Comparison of ENCODE assay signal across 8 cellular contexts in the genomic region with DNA sequence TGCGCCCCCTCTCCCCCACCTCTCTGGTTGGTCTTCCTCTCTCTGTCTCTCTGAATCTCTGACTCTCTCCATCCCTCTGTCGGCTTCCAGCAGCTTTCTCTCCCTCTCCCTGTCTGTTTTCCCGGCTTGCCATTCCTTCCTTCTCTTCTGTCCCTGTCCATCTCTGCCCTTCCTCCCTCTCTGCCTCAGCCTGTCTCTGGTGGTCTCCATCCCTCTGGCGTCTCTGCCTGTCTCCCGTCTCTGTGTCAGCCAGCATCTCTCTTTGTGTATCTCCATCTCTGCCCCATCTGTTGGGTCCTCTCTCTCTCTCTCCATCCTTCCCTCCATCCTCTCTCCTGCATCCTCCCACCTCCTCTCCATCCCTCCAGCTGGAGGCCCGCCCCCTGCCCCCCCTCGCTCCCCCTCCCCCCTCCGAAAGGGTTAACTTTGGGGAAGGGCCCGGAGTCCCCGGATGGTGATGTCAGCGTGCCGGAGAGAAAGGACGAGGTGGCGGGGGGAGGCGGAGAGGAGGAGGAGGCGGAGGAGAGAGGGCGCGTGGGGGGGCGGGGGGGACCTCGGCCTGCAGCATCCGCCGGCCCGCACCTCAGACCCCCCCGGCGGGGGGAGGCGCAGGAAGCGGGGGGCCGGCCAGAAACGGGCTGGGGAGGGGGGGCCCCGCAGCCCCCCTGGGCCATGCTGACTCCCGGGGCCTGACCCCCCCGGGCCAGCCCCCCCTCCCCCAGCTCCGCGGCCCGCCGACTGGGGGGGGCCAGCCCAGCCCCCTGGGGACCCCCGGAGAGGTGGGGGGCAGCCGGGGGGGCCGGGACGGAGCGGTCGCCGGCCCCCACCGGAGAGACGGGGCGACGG. TPM values are rescaled to one million over a fixed set of nuclear protein-coding genes. Genes with fewer than 3 reads are reported as not detected.
DNase-seq lines count a peak whose midpoint lies in the region; ATAC-seq and TF ChIP-seq lines count a peak whose summit lies in the region.

TSS of gene BRSK1 (plus strand) at position 450 of the 846 bp plus-strand sequence. CDS start 446 bp downstream, outside the sequence.

- peak within 1 kb of the TSS; percentile 63 for H4K91ac ChIP-seq in IMR-90 (ENCODE audit: insufficient read depth, low read depth, low read length)

- peak within 1 kb of the TSS; percentile 77 to 90; a peak in 3 of 4 replicates for H4K8ac ChIP-seq in IMR-90 (ENCODE audit: low read depth in 2 of 2, low read length in 2 of 2)

- no peak for TF ChIP-seq RAD21 in IMR-90 (IDR thresholded peaks at IDR 0.05; ENCODE audit: low read length)

- H2BK20ac ChIP-seq in IMR-90 (ENCODE audit: low read depth, low read length) = no peak within 1 kb of the TSS

- H3K27me3 ChIP-seq in ACC112 (ENCODE audit: insufficient read depth, low read length) (no peaks in the 10 kb centered on the region), IMR-90 (ENCODE audit: control insufficient read depth, insufficient read depth, low read length) (no peaks in the 10 kb centered on the region), breast epithelium (no peaks in the 10 kb centered on the region), kidney epithelial cell (ENCODE audit: control insufficient read depth, insufficient read depth, low read length) (no peaks in the 10 kb centered on the region)

- TF ChIP-seq CTCF in IMR-90 (conservative IDR thresholded peaks at IDR 0.05; ENCODE audit: low read depth, low read length) = no peak
- TF ChIP-seq CTCF in breast epithelium (IDR thresholded peaks at IDR 0.05) = no peak
- no peak for TF ChIP-seq CTCF in kidney epithelial cell (IDR thresholded peaks at IDR 0.05; ENCODE audit: insufficient read depth, low read length, poor library complexity, severe bottlenecking)

- H3K9ac ChIP-seq in IMR-90 (ENCODE audit: low read depth, low read length) = peak within 1 kb of the TSS; percentile 79

- H2BK15ac ChIP-seq in IMR-90 (ENCODE audit: low read depth, low read length) = peak within 1 kb of the TSS; percentile 73; the same call in 1 of the 3 replicates

- peaks cover 12% of the 10 kb centered on the region for H3K9me1 ChIP-seq in IMR-90 (ENCODE audit: insufficient read depth, low read length)

- H2BK120ac ChIP-seq in IMR-90 (ENCODE audit: low read depth, low read length) = peak within 1 kb of the TSS; percentile 52

- no peak within 1 kb of the TSS for H3K27ac ChIP-seq in ACC112 (ENCODE audit: low read depth, low read length)
- H3K27ac ChIP-seq in IMR-90 (ENCODE audit: insufficient read depth, low read length) = peak within 1 kb of the TSS; percentile 24
- peak within 1 kb of the TSS; percentile 81 to 94 for H3K27ac ChIP-seq in breast epithelium

- H3K9me3 ChIP-seq in IMR-90 (ENCODE audit: control insufficient read depth, insufficient read depth, low read length) (no peaks in the 10 kb centered on the region), breast epithelium (no peaks in the 10 kb centered on the region)

- BruUV-seq in IMR-90 (replicated peaks; lab: Mats Ljungman, UMichigan) = no TSS peak

- intact Hi-C loops in IMR-90 (cut with micrococcal nuclease) (loop anchor here (5.0 kb wide), 2 partner anchors 104 to 1126 kb away; partner anchors contain the start of genes LENG1 and RPL28), breast epithelium (cut with DNase I; ENCODE audit: low total_unique reads) (no loop called here)

- POLR2A ChIA-PET in IMR-90 (lab: Charles Lee; ENCODE audit: unreplicated experiment) = no interaction called here

- DNase-seq in IMR-90 (peak; percentile 61), T-helper 1 cell (peak in 3 of 5 donors; percentile 25 to 43 (median 29)), breast epithelium (ENCODE audit: low spot score in 2 of 2) (no peak), kidney epithelial cell (ENCODE audit: low read depth) (no peak)
- DNase-seq in stimulated activated CD8-positive, alpha-beta memory T cell treated with anti-CD3 and anti-CD28 coated beads, Interleukin-4, amount 100 ng/mL, for 48 hours = peak; percentile 58

- peak within 1 kb of the TSS; percentile 83 for H3K14ac ChIP-seq in IMR-90 (replicated peaks; ENCODE audit: low read depth, low read length)

- peak within 1 kb of the TSS; percentile 67 for H3K4me3 ChIP-seq in ACC112 (ENCODE audit: low read depth, low read length)
- H3K4me3 ChIP-seq in IMR-90 (ENCODE audit: insufficient read depth, low read depth, low read length) = peak within 1 kb of the TSS; percentile 58
- peak within 1 kb of the TSS; percentile 27 to 86 (median 64) for H3K4me3 ChIP-seq in breast epithelium
- H3K4me3 ChIP-seq in kidney epithelial cell (ENCODE audit: low read depth, low read length) = peak within 1 kb of the TSS; percentile 51

- no peaks in the 10 kb centered on the region for H4K20me1 ChIP-seq in IMR-90 (ENCODE audit: insufficient read depth, low read length)

- TF ChIP-seq POLR2A in IMR-90 (IDR thresholded peaks at IDR 0.05; ENCODE audit: low read depth, low read length) = no peak
- TF ChIP-seq POLR2A in breast epithelium (IDR thresholded peaks at IDR 0.05) = no peak

- 33% methylated on average over 4 of the region's 47 CpGs; no CpG with 5 or more reads in 1 of the 2 experiments for WGBS in IMR-90 (ENCODE audit: extremely low coverage in 2 of 2, insufficient read length in 1 of 2), 2 experiments

- H4K5ac ChIP-seq in IMR-90 (ENCODE audit: low read depth, low read length) = peak within 1 kb of the TSS; percentile 31

- H2AFZ ChIP-seq in ACC112 (ENCODE audit: low read length, unreplicated experiment) (peak within 1 kb of the TSS; percentile 60), IMR-90 (replicated peaks; ENCODE audit: low read length, poor library complexity) (peak within 1 kb of the TSS; percentile 91)

- peak within 1 kb of the TSS; percentile 69 for H3K23ac ChIP-seq in IMR-90 (ENCODE audit: low read depth, low read length)

- H3K79me1 ChIP-seq in IMR-90 (ENCODE audit: low read depth in 1 of 2, low read length in 2 of 2) = peaks cover 3 to 42% of the 10 kb centered on the region in 2 experiments; a peak in 3 of 4 replicates

- ATAC-seq in IMR-90 (ENCODE audit: low read depth) (peak; percentile 43), GM21786 (IDR thresholded peaks at IDR 0.05; ENCODE audit: unreplicated experiment) (no peak)
- ATAC-seq in activated CD4-positive, CD25-positive, alpha-beta regulatory T cell treated with anti-CD3 and anti-CD28 coated beads, Interleukin-2, amount 50 U/mL, for 24 hours = no peak

- H2BK5ac ChIP-seq in IMR-90 (ENCODE audit: low read depth, low read length, poor library complexity, severe bottlenecking) = peak within 1 kb of the TSS; percentile 10

- peaks cover 15% of the 10 kb centered on the region for H3K4me1 ChIP-seq in ACC112 (ENCODE audit: control insufficient read depth, insufficient read depth, low read length, unreplicated experiment)
- peaks cover 21% of the 10 kb centered on the region for H3K4me1 ChIP-seq in IMR-90 (ENCODE audit: control insufficient read depth, insufficient read depth, low read length)
- H3K4me1 ChIP-seq in breast epithelium = no peaks in the 10 kb centered on the region

- peak within 1 kb of the TSS; percentile 77 for H2AK9ac ChIP-seq in IMR-90 (replicated peaks; ENCODE audit: low read depth, low read length, poor library complexity)

- no peaks in the 10 kb centered on the region for H3K79me2 ChIP-seq in ACC112 (ENCODE audit: control insufficient read depth, insufficient read depth, low read length, unreplicated experiment)

- dilution Hi-C loops in IMR-90 (cut with HindIII; ENCODE audit: low sequenced_read_pairs, unreplicated experiment) = no loop called here

- no peaks in the 10 kb centered on the region for H3K36me3 ChIP-seq in ACC112 (ENCODE audit: insufficient read depth, low read length)
- peaks cover 9% of the 10 kb centered on the region for H3K36me3 ChIP-seq in IMR-90 (ENCODE audit: control insufficient read depth, insufficient read depth, low read length)
- no peaks in the 10 kb centered on the region for H3K36me3 ChIP-seq in breast epithelium
- H3K36me3 ChIP-seq in kidney epithelial cell (ENCODE audit: control insufficient read depth, insufficient read depth, low read length) = no peaks in the 10 kb centered on the region

- no peak within 1 kb of the TSS for H3K18ac ChIP-seq in IMR-90 (ENCODE audit: low read depth, low read length)

- in situ Hi-C loops in IMR-90 (cut with MboI; ENCODE audit: low sequenced_read_pairs) = loop anchor here (25.0 kb wide), 1 partner anchor 354 kb away; the partner anchor contains the start of genes CCDC106, ZNF580 and ZNF581

- H3K4ac ChIP-seq in IMR-90 (ENCODE audit: low read depth, low read length) = peak within 1 kb of the TSS; percentile 88

- H2AK5ac ChIP-seq in IMR-90 (ENCODE audit: low read depth, low read length) = peak within 1 kb of the TSS; percentile 83

- H3K56ac ChIP-seq in IMR-90 (ENCODE audit: extremely low read depth, insufficient read depth, low read length) = no peak within 1 kb of the TSS

- H3K4me2 ChIP-seq in IMR-90 (ENCODE audit: low read depth, low read length) = peak within 1 kb of the TSS; percentile 78

- CTCF ChIA-PET in IMR-90 (lab: Yijun Ruan, JAX) = no interaction called here

TF ChIP-seq in IMR-90, 13 proteins besides CTCF, POLR2A, EP300 and RAD21:
- TF ChIP-seq NFE2L2 (IDR thresholded peaks at IDR 0.05; ENCODE audit: low read depth, low read length) (no peak), MAZ (IDR thresholded peaks at IDR 0.05; ENCODE audit: borderline replicate concordance, low read depth, low read length) (peak; percentile 92)

RNA-seq across cellular contexts. Expression of gene BRSK1, which starts in this region (rescaled TPM):
- total RNA-seq in IMR-90 (2012; rRNA removed) (1.9 and 2.5 TPM in 2 replicates), breast epithelium (1 to 10 TPM in 2 of 3 donors, not detected in 1; 2.5 to 4.6 TPM), kidney epithelial cell (4.7 and 6.0 TPM in 2 replicates)
- 22.3 and 31.1 TPM in 2 replicates for polyA plus RNA-seq in IMR-90 (2012; rRNA removed)
- 12.9 and 43.9 TPM in 2 replicates for polyA plus RNA-seq in IMR-90 (2012; cell fraction: cytosol; rRNA removed)
- 101 and 104 TPM in 2 replicates for polyA plus RNA-seq in IMR-90 (2012; cell fraction: nucleus; rRNA removed; ENCODE audit: low replicate concordance)

Comparison
In these comparisons a context has a peak if more than half of its experiments do, and no peak if none do; other contexts are left out.
1. DNase-seq: peak in IMR-90 (single experiment), T-helper 1 cell (3 of 5) and stimulated activated CD8-positive, alpha-beta memory T cell treated with anti-CD3 and anti-CD28 coated beads, Interleukin-4, amount 100 ng/mL, for 48 hours (single experiment); none in breast epithelium (0 of 2) and kidney epithelial cell (single experiment).
2. Peak in every context shown above with its lines, with median percentiles within 50 percentile points of each other: H3K4me3 ChIP-seq.